1 cellular context compared by ENCODE assay signal in the genomic region with DNA sequence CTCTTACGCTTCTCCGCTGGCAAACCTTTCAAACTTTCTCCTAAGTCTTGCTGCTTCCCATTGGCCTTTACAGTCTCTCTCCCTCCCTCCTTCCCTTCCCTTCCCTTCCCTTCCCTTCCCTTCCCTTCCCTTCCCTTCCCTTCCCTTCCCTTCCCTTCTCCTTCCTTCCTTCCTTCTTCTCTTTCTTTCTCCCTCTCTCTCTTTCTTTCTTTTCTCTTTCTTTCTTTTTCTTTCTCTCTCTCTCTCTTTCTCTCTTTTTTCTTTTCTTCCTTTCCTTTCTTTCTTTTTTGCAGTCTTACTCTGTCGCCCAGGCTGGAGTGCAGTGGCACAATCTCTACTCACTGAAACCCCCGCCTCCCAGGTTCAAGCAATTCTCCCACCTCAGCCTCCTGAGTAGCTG. TPM values are rescaled to one million over a fixed set of nuclear protein-coding genes. Genes with fewer than 3 reads are reported as not detected.
"Had no signal": no experiment of that assay in that cellular context is flagged by ENCODE, and none has a peak within 500 bp of the region (broad histone marks: within the 10 kb centered on the region; RNA-seq: fewer than 3 reads in every experiment).

No MANE protein-coding gene starts in this region.

RNA-seq across cellular contexts. Expression of a gene that starts 24.7 kb away (rescaled TPM):
- total RNA-seq: HFFc6 had no signal
